In the genomic region with DNA sequence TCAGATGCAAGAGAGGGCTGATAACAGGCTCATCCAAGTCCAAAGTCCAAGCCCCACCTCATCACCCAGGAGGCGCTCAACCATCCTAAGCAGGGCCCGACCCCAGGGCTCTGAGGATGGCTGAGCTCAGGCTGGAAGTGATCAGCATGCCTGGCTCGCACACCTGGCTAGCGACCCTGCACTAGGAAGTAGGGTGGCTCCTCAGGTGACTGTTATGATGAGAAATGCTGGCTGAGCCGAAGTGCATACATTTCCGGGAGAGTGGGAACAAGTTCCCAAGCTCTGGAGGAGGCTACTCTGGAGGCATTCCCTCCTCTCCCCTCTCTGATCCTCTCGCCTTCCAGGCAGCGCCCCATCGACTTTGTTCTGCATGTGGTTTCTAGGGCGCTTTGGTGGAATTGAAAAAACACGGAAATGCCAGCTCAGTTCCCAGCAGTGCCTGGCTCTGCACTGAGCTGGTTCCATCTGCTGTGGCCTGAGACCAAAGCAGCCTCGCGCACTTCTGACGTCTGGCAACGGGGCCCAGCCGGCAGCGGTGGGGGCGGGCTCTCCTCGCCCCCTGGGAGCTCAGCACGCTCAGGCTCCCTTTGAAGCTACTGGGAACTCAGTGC, we compare ENCODE assay signal across 12 cellular contexts.
A peak's percentile ranks its signal among the peaks of the same experiment; 100 is the strongest.
DNase-seq lines count a peak whose midpoint lies in the region; ATAC-seq and TF ChIP-seq lines count a peak whose summit lies in the region.
"Had no signal": no experiment of that assay in that cellular context is flagged by ENCODE, and none has a peak within 500 bp of the region (broad histone marks: within the 10 kb centered on the region; RNA-seq: fewer than 3 reads in every experiment).

No MANE protein-coding gene starts in this region.

- H3K4me1 ChIP-seq in SJCRH30: no peaks in the 10 kb centered on the region; the same call in 1 of the 2 replicates
- peaks cover 22% of the 10 kb centered on the region for H3K4me1 ChIP-seq in mucosa of descending colon (ENCODE audit: low read depth)
- H3K4me1 ChIP-seq in HAP-1: no peaks in the 10 kb centered on the region

- in situ Hi-C loops in HAP-1 (cut with MboI; ENCODE audit: low sequenced_read_pairs): no loop called here

- H3K4me3 ChIP-seq in SJCRH30 (no peak overlapping the region), fibroblast of villous mesenchyme (ENCODE audit: low read depth, low read length) (no peak overlapping the region), mucosa of descending colon (no peak overlapping the region), HAP-1 (no peak overlapping the region)
- H3K4me3 ChIP-seq: lung had no signal

- DNase-seq in AG20443 (ENCODE audit: low spot score) (peak; percentile 34), SJCRH30 (peak; percentile 38 to 54), fibroblast of villous mesenchyme (ENCODE audit: low read depth) (peak; percentile 57), mucosa of descending colon (peak; percentile 42 to 69 (median 58)), NCI-H2107 (lab: John Stamatoyannopoulos, UW) (no peak), HAP-1 (ENCODE audit: low spot score in 2 of 2) (no peak)
- DNase-seq: activated CD8-positive, alpha-beta memory T cell treated with anti-CD3 and anti-CD28 coated beads, Interleukin-2, amount 50 U/mL, for 48 hours; CD8-positive, alpha-beta T cell; SW 1271 had no signal

- H3K9me3 ChIP-seq in SJCRH30 (replicated peaks) (no peaks in the 10 kb centered on the region), mucosa of descending colon (peaks cover 7% of the 10 kb centered on the region), HAP-1 (peaks cover 5% of the 10 kb centered on the region; the same call in 1 of the 2 replicates)

- intact Hi-C loops in mucosa of descending colon (cut with DNase I, micrococcal nuclease): no loop called here

- H3K36me3 ChIP-seq in SJCRH30 (no peaks in the 10 kb centered on the region), mucosa of descending colon (ENCODE audit: low read depth) (no peaks in the 10 kb centered on the region), HAP-1 (replicated peaks) (no peaks in the 10 kb centered on the region)

- H3K27me3 ChIP-seq in SJCRH30 (no peaks in the 10 kb centered on the region), HAP-1 (ENCODE audit: low read depth) (peaks cover 16% of the 10 kb centered on the region)

- no peak for TF ChIP-seq CTCF in fibroblast of villous mesenchyme (IDR thresholded peaks at IDR 0.05; ENCODE audit: insufficient read depth, low read depth, low read length)
- no peak for TF ChIP-seq CTCF in mucosa of descending colon (IDR thresholded peaks at IDR 0.05)

- peak; percentile 56 for ATAC-seq in mucosa of descending colon
- no peak for ATAC-seq in GM18873 (IDR thresholded peaks at IDR 0.05; ENCODE audit: low FRiP score, unreplicated experiment)
- ATAC-seq in HG03159 (IDR thresholded peaks at IDR 0.05; ENCODE audit: unreplicated experiment): no peak
- ATAC-seq: CD8-positive, alpha-beta T cell had no signal

- no peak overlapping the region for H3K27ac ChIP-seq in SJCRH30

Comparison
In these comparisons a context has a peak if more than half of its experiments do, and no peak if none do; other contexts are left out.
1. DNase-seq: peak in AG20443 (single experiment), SJCRH30 (2 of 2), fibroblast of villous mesenchyme (single experiment) and mucosa of descending colon (3 of 3); none in NCI-H2107 (single experiment) and HAP-1 (0 of 2).